Comparison of ENCODE assay signal across 17 cellular contexts in the genomic region with DNA sequence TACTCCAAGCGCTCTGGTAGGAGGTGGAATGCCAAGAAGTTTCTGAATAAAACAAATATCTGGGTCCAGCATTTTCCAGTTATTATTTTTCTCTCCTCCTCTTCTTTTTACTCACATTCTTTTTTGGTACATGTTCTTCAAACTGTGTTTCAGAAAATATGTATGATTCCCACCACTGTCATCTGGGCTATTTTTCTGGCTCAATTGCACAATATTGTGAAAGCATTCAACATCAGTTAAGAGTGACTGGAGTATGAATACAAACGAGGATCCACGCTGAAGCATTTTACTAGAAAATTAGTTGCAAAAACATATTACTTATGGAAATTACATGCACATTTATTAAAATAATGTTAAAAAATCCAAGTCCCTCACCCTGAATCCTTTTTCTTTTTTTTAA.
DNase-seq lines count a peak whose midpoint lies in the region; ATAC-seq and TF ChIP-seq lines count a peak whose summit lies in the region.
"Had no signal": no experiment of that assay in that cellular context is flagged by ENCODE, and none has a peak within 500 bp of the region (broad histone marks: within the 10 kb centered on the region; RNA-seq: fewer than 3 reads in every experiment).

No MANE protein-coding gene starts in this region.

- no peaks in the 10 kb centered on the region for H3F3A ChIP-seq in GM23248 (ENCODE audit: insufficient read depth)

- no peak for TF ChIP-seq POLR2A in erythroblast (IDR thresholded peaks at IDR 0.05; ENCODE audit: low read length)

- no peaks in the 10 kb centered on the region for H4K20me1 ChIP-seq in GM23248 (ENCODE audit: insufficient read depth)

- TF ChIP-seq CTCF in fibroblast of the aortic adventitia (IDR thresholded peaks at IDR 0.05; ENCODE audit: insufficient read depth, low read length) (no peak), GM10266 (IDR thresholded peaks at IDR 0.05; ENCODE audit: control insufficient read depth, insufficient read depth, low read depth, missing control alignments) (no peak)

- no peaks in the 10 kb centered on the region for H3K9me3 ChIP-seq in GM23248 (ENCODE audit: low read depth)
- no peaks in the 10 kb centered on the region for H3K9me3 ChIP-seq in adipocyte (ENCODE audit: control insufficient read depth, low read length)
- H3K9me3 ChIP-seq: Peyer's patch had no signal

- no peaks in the 10 kb centered on the region for H3K79me2 ChIP-seq in GM23248 (ENCODE audit: insufficient read depth)

- H3K9ac ChIP-seq in GM23248 (no peak overlapping the region), adipocyte (ENCODE audit: low read length) (no peak overlapping the region)

- no peaks in the 10 kb centered on the region for H3K36me3 ChIP-seq in GM23248 (ENCODE audit: low read depth)
- no peaks in the 10 kb centered on the region for H3K36me3 ChIP-seq in adipocyte (ENCODE audit: control insufficient read depth, insufficient read depth, low read length, severe bottlenecking)
- H3K36me3 ChIP-seq: Peyer's patch had no signal

- in situ Hi-C loops in GM23248 (cut with MboI): no loop called here

- H3K4me3 ChIP-seq in GM23248: no peak overlapping the region
- H3K4me3 ChIP-seq in adipocyte (ENCODE audit: low read length): no peak overlapping the region
- no peak overlapping the region for H3K4me3 ChIP-seq in fibroblast of the aortic adventitia (ENCODE audit: low read depth, low read length)
- H3K4me3 ChIP-seq: GM23338, Peyer's patch had no signal

- H3K4me2 ChIP-seq in GM23248 (ENCODE audit: unreplicated experiment): peak overlapping the region; percentile 5
- H3K4me2 ChIP-seq: GM23338 had no signal

- DNase-seq in AG20443 (ENCODE audit: low spot score) (peak; percentile 39), GM23248 (peak; percentile 73), adipocyte (ENCODE audit: low read depth) (peak; percentile 77), fibroblast of the aortic adventitia (ENCODE audit: low read depth) (peak; percentile 8), GM10266 (ENCODE audit: extremely low spot score) (no peak), NCI-H446 (lab: John Stamatoyannopoulos, UW) (no peak), erythroblast (lab: John Stamatoyannopoulos, UW) (no peak)
- DNase-seq: C1 segment of cervical spinal cord; CD8-positive, alpha-beta memory T cell; HCEC 1CT; NCI-H187; NCI-H2107; NCI-H510A treated with DMSO at 0.1 percent for 48 hours; Peyer's patch; SW 1271 had no signal

- H3K9me2 ChIP-seq in GM23248 (ENCODE audit: insufficient read depth): no peaks in the 10 kb centered on the region

- WGBS in GM23248 (ENCODE audit: low coverage in 1 of 2, low lambda C conversion rate in 2 of 2, missing lambda C conversion rate in 2 of 2), 2 experiments: 26 to 32% methylated on average over 3 of the region's 3 CpGs

- H3K27me3 ChIP-seq in GM23248 (replicated peaks; ENCODE audit: insufficient read depth) (no peaks in the 10 kb centered on the region), adipocyte (replicated peaks; ENCODE audit: control insufficient read depth, insufficient read depth, low read length) (no peaks in the 10 kb centered on the region)
- H3K27me3 ChIP-seq: Peyer's patch had no signal

- no peak for ATAC-seq in GM19035 (IDR thresholded peaks at IDR 0.05; ENCODE audit: unreplicated experiment)
- ATAC-seq: GM23338 had no signal

- peak overlapping the region; percentile 13; the same call in 1 of the 2 replicates for H3K27ac ChIP-seq in GM23248
- H3K27ac ChIP-seq: Peyer's patch had no signal

- H2AFZ ChIP-seq in GM23248: no peak overlapping the region; the same call in 1 of the 2 replicates
- H2AFZ ChIP-seq: GM23338 had no signal

- H3K4me1 ChIP-seq in GM23248 (ENCODE audit: insufficient read depth) (peaks cover 14% of the 10 kb centered on the region), adipocyte (ENCODE audit: control insufficient read depth, insufficient read depth, low read length) (peaks cover 10% of the 10 kb centered on the region)
- H3K4me1 ChIP-seq: Peyer's patch had no signal

Comparison
In these comparisons a context has a peak if more than half of its experiments do, and no peak if none do; other contexts are left out.
1. DNase-seq: peak in AG20443 (single experiment), GM23248 (single experiment), adipocyte (single experiment) and fibroblast of the aortic adventitia (single experiment); none in GM10266 (single experiment), NCI-H446 (0 of 2) and erythroblast (0 of 2).